Comparison of ENCODE assay signal across 11 cellular contexts in the genomic region with DNA sequence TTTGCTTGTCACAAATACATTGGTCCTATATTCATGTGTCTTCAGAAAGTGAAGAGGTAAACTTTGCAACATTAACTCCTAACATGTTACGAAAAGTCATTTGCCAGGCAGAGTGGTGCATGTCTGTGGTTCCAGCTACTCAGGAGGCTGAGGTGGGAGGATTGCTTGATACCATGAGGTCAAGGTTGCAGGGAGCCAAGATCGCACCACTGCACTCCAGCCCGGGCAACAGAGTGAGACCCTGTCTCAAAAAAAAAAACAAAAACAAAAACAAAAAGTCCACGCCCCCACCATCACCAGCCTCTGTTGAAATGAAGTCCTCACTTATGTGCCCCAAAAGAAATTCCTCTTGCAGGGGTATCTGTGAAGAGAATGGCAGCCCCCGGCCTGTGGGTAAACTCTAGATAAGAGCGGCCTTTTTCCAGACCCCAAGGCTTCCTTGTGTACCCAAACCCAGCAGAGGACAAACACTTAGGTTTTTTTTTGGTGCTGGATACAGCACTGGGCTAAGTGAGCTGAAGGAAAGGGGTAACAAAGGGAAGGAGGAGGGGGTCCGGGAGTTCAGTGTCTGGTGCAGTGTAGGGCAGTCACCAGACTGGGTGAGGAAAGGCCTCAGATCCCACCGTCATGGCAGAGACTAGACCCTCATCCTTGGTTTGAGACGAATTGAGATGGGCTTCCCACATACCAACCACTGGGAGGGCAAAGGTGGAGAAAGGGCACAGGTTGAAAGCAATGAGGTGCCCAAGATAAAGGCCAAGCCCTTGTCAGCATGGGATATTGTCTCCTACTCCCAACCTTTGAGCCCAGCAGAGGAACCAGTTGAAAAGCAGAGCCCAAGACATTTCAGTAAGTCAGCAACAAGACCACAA.
"Had no signal": no experiment of that assay in that cellular context is flagged by ENCODE, and none has a peak within 500 bp of the region (broad histone marks: within the 10 kb centered on the region; RNA-seq: fewer than 3 reads in every experiment).

No MANE protein-coding gene starts in this region.

- H3K27me3 Mint-ChIP-seq: activated CD8-positive, alpha-beta T cell treated with anti-CD3 and anti-CD28 coated beads for 36 hours had no signal

- H3K27ac Mint-ChIP-seq: activated CD8-positive, alpha-beta T cell treated with anti-CD3 and anti-CD28 coated beads for 36 hours had no signal

- H3K4me3 Mint-ChIP-seq: activated CD8-positive, alpha-beta T cell treated with anti-CD3 and anti-CD28 coated beads for 36 hours had no signal

- ATAC-seq: activated CD8-positive, alpha-beta T cell treated with anti-CD3 and anti-CD28 coated beads for 36 hours had no signal

- DNase-seq: activated CD8-positive, alpha-beta memory T cell treated with anti-CD3 and anti-CD28 coated beads, Interleukin-2, amount 50 U/mL, for 4 hours; activated CD8-positive, alpha-beta T cell treated with anti-CD3 and anti-CD28 coated beads for 36 hours; activated naive CD4-positive, alpha-beta T cell treated with Interleukin-2 at 50 U/mL for 16 hours; caudate nucleus; colonic mucosa; heart left ventricle; ovary; stimulated activated CD4-positive, alpha-beta T cell treated with anti-CD3 and anti-CD28 coated beads, Interleukin-4, amount 100 ng/mL, for 1 hour; stimulated activated CD8-positive, alpha-beta memory T cell treated with anti-CD3 and anti-CD28 coated beads, Interleukin-4, amount 100 ng/mL, for 48 hours; stomach; T-helper 2 cell had no signal
